ENCODE assay signal across 1 cellular context in the genomic region with DNA sequence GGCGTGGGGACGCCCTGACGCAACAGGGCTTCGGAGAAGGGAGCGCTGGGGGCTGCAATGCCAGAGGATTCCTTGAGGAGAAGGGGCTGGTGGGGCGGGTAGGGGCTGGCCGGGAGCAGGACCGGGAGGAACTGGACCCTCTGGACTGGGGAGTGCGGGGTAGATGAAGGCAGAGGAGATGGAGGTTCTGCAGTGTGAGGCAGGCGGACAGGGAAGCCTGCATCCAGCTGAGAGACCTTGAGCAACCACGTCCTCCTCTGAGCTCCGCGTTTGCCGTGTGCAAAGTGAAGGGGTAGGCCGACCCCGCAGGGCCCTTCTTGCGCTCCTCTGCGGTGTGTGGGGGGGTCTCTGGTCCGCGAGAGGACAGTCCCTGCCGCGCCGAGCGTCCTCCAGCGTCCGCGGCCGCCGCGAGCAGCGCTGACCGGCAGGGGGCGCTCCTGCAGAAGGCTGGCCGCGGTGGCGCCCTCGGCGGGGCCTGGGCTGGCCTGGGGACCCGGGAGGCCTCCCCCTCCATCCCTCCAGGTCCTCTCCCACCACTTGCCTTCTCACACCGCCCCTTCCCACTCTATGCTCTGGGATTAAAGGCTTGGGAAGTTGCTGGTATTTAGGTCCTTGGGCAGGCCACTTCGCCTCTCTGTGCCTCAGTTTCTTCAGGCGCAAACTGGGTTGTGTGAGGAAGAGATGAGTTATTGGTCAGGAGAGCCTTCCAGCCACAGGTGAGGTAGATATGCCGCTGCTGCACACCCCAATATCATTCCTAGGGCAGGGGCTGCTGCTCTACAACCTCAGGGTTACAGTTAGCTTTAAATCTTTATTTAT.
A peak's percentile ranks its signal among the peaks of the same experiment; 100 is the strongest.
TF ChIP-seq lines count a peak whose summit lies in the region.

No MANE protein-coding gene starts in this region.

TF ChIP-seq in H1, 55 proteins besides CTCF, POLR2A, EP300 and RAD21 (continued from another document):
- no peak for TF ChIP-seq POLR2AphosphoS5 (IDR thresholded peaks at IDR 0.05; ENCODE audit: low read depth, low read length)
- peak; percentile 75; the same call in 1 of the 2 replicates for TF ChIP-seq GABPA (IDR thresholded peaks at IDR 0.05; ENCODE audit: borderline replicate concordance, insufficient read depth, low read length)
